In genomic region chr16:66895999-66896398, GRCh38 we compare ENCODE assay signal across 1 cellular context.
TF ChIP-seq lines count a peak whose summit lies in the region.

No MANE protein-coding gene starts in this region.

TF ChIP-seq in K562, 482 proteins besides CTCF, POLR2A, EP300 and RAD21:
- TF ChIP-seq ETS2 (tag; IDR thresholded peaks at IDR 0.05; ENCODE audit: borderline replicate concordance, poor library complexity, severe bottlenecking) (no peak), C11orf30 (IDR thresholded peaks at IDR 0.05; ENCODE audit: low read depth) (peak; percentile 30; the same call in 1 of the 2 replicates)
